18 cellular contexts compared by ENCODE assay signal in genomic region chr10:18473424-18474110, GRCh38.
DNase-seq lines count a peak whose midpoint lies in the region; ATAC-seq and TF ChIP-seq lines count a peak whose summit lies in the region.
"Had no signal": no experiment of that assay in that cellular context is flagged by ENCODE, and none has a peak within 500 bp of the region (broad histone marks: within the 10 kb centered on the region; RNA-seq: fewer than 3 reads in every experiment).

No MANE protein-coding gene starts in this region.

- H3K4me2 ChIP-seq in hepatocyte (peak overlapping the region; percentile 3), PC-9 (no peak overlapping the region)
- H3K4me2 ChIP-seq: KMS-11 had no signal

- H3K4me3 ChIP-seq in hepatocyte (no peak overlapping the region), PC-9 (no peak overlapping the region)
- H3K4me3 ChIP-seq in CD8-positive, alpha-beta memory T cell (ENCODE audit: low read length), result no peak overlapping the region
- H3K4me3 ChIP-seq: GM12878 had no signal

- BruUV-seq in PC-9 (replicated peaks; lab: Mats Ljungman, UMichigan), result no TSS peak

- H3K79me2 ChIP-seq in hepatocyte (no peaks in the 10 kb centered on the region), PC-9 (ENCODE audit: low read depth) (no peaks in the 10 kb centered on the region)

- H3F3A ChIP-seq in PC-9 (ENCODE audit: insufficient read depth, low read depth), result no peaks in the 10 kb centered on the region

- H3K9me3 ChIP-seq in hepatocyte (ENCODE audit: low read depth) (no peaks in the 10 kb centered on the region), PC-9 (ENCODE audit: insufficient read depth, low read depth) (no peaks in the 10 kb centered on the region)
- H3K9me3 ChIP-seq in CD8-positive, alpha-beta memory T cell (ENCODE audit: low read length), result no peaks in the 10 kb centered on the region

- peaks cover 0 to 2% (median 0%) of the 10 kb centered on the region in 5 donors for H3K9me3 Mint-ChIP-seq in CD8-positive, alpha-beta memory T cell
- H3K9me3 Mint-ChIP-seq: stimulated activated naive B cell treated with anti-CD40 and anti-IgM and Interleukin-4, amounts not matched to agents 10 μg/mL and 1 μg/mL and 100 μg/mL, for 72 hours had no signal

- WGBS in hepatocyte (ENCODE audit: low lambda C conversion rate, missing lambda C conversion rate), result 57% methylated on average over 12 of the region's 12 CpGs

- H3K27me3 ChIP-seq in hepatocyte (no peaks in the 10 kb centered on the region), PC-9 (ENCODE audit: insufficient read depth, low read depth) (peaks cover 11% of the 10 kb centered on the region; the same call in 1 of the 2 replicates)
- H3K27me3 ChIP-seq in CD8-positive, alpha-beta memory T cell (ENCODE audit: insufficient read depth, low read length, poor library complexity, severe bottlenecking), result no peaks in the 10 kb centered on the region

- H3K36me3 Mint-ChIP-seq in CD8-positive, alpha-beta memory T cell, result no peaks in the 10 kb centered on the region
- H3K36me3 Mint-ChIP-seq: activated naive CD8-positive, alpha-beta T cell treated with anti-CD3 and anti-CD28 coated beads, Interleukin-2, amount 10 ng/mL, durations not matched to agents 7 days and 5 days; stimulated activated naive B cell treated with anti-CD40 and anti-IgM and Interleukin-4, amounts not matched to agents 10 μg/mL and 1 μg/mL and 100 μg/mL, for 72 hours had no signal

- H3K36me3 ChIP-seq in hepatocyte (replicated peaks; ENCODE audit: insufficient read depth, low read depth), result no peaks in the 10 kb centered on the region
- no peaks in the 10 kb centered on the region for H3K36me3 ChIP-seq in PC-9 (ENCODE audit: low read depth)
- no peaks in the 10 kb centered on the region for H3K36me3 ChIP-seq in CD8-positive, alpha-beta memory T cell (ENCODE audit: insufficient read depth, low read length)
- H3K36me3 ChIP-seq: WERI-Rb-1 had no signal

- H4K20me1 ChIP-seq in hepatocyte (ENCODE audit: insufficient read depth, poor library complexity, severe bottlenecking) (no peaks in the 10 kb centered on the region), PC-9 (ENCODE audit: insufficient read depth) (no peaks in the 10 kb centered on the region)

- H3K27ac ChIP-seq in hepatocyte (no peak overlapping the region), PC-9 (no peak overlapping the region)
- H3K27ac ChIP-seq in CD8-positive, alpha-beta memory T cell (ENCODE audit: low read depth, low read length), result no peak overlapping the region
- H3K27ac ChIP-seq: KMS-11, WERI-Rb-1 had no signal

- ATAC-seq in GM19035 (IDR thresholded peaks at IDR 0.05; ENCODE audit: unreplicated experiment), result no peak
- ATAC-seq: stimulated activated naive B cell treated with anti-CD40 and anti-IgM and Interleukin-4, amounts not matched to agents 10 μg/mL and 1 μg/mL and 100 μg/mL, for 72 hours had no signal

- H2AFZ ChIP-seq in hepatocyte, result no peak overlapping the region
- H2AFZ ChIP-seq in PC-9, result no peak overlapping the region

- CTCF ChIA-PET in PC-9 (lab: Charles Lee), result no interaction called here
- CTCF ChIA-PET in CD8-positive, alpha-beta memory T cell (lab: Charles Lee), result no interaction called here

- POLR2A ChIA-PET in PC-9 (lab: Charles Lee; ENCODE audit: unreplicated experiment), result no interaction called here
- POLR2A ChIA-PET in CD8-positive, alpha-beta memory T cell (lab: Charles Lee), result no interaction called here

- DNase-seq in NCI-H146 treated with DMSO at 0.1 percent for 48 hours (lab: John Stamatoyannopoulos, UW; ENCODE audit: unreplicated experiment) (peak; percentile 92), cerebellum (ENCODE audit: low spot score) (peak; percentile 32), hepatocyte (ENCODE audit: low spot score) (peak; percentile 43), renal cortical epithelial cell (ENCODE audit: low read depth) (peak; percentile 3), PC-9 (no peak), GM19238 (ENCODE audit: insufficient read length, low spot score) (no peak)
- no peak for DNase-seq in CD8-positive, alpha-beta memory T cell
- DNase-seq: activated naive CD8-positive, alpha-beta T cell treated with anti-CD3 and anti-CD28 coated beads, Interleukin-2, amount 10 ng/mL, durations not matched to agents 7 days and 5 days; effector CD4-positive, alpha-beta T cell; NCI-H1930; NK-92 treated with Interleukin-12 subunit alpha and Interleukin-12 subunit beta, amount 100 ng/mL, for 24 hours; stimulated activated CD4-positive, alpha-beta T cell treated with anti-CD3 and anti-CD28 coated beads, Interleukin-4, amount 100 ng/mL, for 24 hours; stimulated activated naive B cell treated with anti-CD40 and anti-IgM and Interleukin-4, amounts not matched to agents 10 μg/mL and 1 μg/mL and 100 μg/mL, for 72 hours had no signal

- H3K4me1 ChIP-seq in hepatocyte (ENCODE audit: insufficient read depth), result no peaks in the 10 kb centered on the region
- H3K4me1 ChIP-seq in PC-9 (replicated peaks; ENCODE audit: insufficient read depth), result no peaks in the 10 kb centered on the region
- H3K4me1 ChIP-seq in CD8-positive, alpha-beta memory T cell (ENCODE audit: insufficient read depth, low read length), result no peaks in the 10 kb centered on the region

- no peak overlapping the region for H3K4me3 Mint-ChIP-seq in CD8-positive, alpha-beta memory T cell
- H3K4me3 Mint-ChIP-seq: activated naive CD8-positive, alpha-beta T cell treated with anti-CD3 and anti-CD28 coated beads, Interleukin-2, amount 10 ng/mL, durations not matched to agents 7 days and 5 days; B cell; stimulated activated naive B cell treated with anti-CD40 and anti-IgM and Interleukin-4, amounts not matched to agents 10 μg/mL and 1 μg/mL and 100 μg/mL, for 72 hours had no signal

- H3K27me3 Mint-ChIP-seq in CD8-positive, alpha-beta memory T cell, result peaks cover 0 to 8% of the 10 kb centered on the region in 2 donors
- H3K27me3 Mint-ChIP-seq: stimulated activated naive B cell treated with anti-CD40 and anti-IgM and Interleukin-4, amounts not matched to agents 10 μg/mL and 1 μg/mL and 100 μg/mL, for 72 hours had no signal

- intact Hi-C loops in PC-9 (cut with micrococcal nuclease; ENCODE audit: unreplicated experiment), result no loop called here

- H3K4me1 Mint-ChIP-seq in CD8-positive, alpha-beta memory T cell, result peaks cover 4 to 7% (median 5%) of the 10 kb centered on the region in 3 donors

- no peak for TF ChIP-seq CTCF in hepatocyte (IDR thresholded peaks at IDR 0.05; ENCODE audit: poor library complexity)
- no peak for TF ChIP-seq CTCF in PC-9 (conservative IDR thresholded peaks at IDR 0.05)

- no peaks in the 10 kb centered on the region for H3K9me2 ChIP-seq in hepatocyte (replicated peaks; ENCODE audit: insufficient read depth)
- H3K9me2 ChIP-seq in PC-9 (ENCODE audit: insufficient read depth), result no peaks in the 10 kb centered on the region

- H3K27ac Mint-ChIP-seq in CD8-positive, alpha-beta memory T cell, result no peak overlapping the region
- H3K27ac Mint-ChIP-seq: activated naive CD8-positive, alpha-beta T cell treated with anti-CD3 and anti-CD28 coated beads, Interleukin-2, amount 10 ng/mL, durations not matched to agents 7 days and 5 days; B cell; stimulated activated naive B cell treated with anti-CD40 and anti-IgM and Interleukin-4, amounts not matched to agents 10 μg/mL and 1 μg/mL and 100 μg/mL, for 72 hours had no signal

Comparison
In these comparisons a context has a peak if more than half of its experiments do, and no peak if none do; other contexts are left out.
1. DNase-seq: peak in NCI-H146 treated with DMSO at 0.1 percent for 48 hours (single experiment), cerebellum (single experiment), hepatocyte (single experiment) and renal cortical epithelial cell (single experiment); none in PC-9 (0 of 2), CD8-positive, alpha-beta memory T cell (0 of 5) and GM19238 (single experiment).